1 cellular context compared by ENCODE assay signal in the genomic region with DNA sequence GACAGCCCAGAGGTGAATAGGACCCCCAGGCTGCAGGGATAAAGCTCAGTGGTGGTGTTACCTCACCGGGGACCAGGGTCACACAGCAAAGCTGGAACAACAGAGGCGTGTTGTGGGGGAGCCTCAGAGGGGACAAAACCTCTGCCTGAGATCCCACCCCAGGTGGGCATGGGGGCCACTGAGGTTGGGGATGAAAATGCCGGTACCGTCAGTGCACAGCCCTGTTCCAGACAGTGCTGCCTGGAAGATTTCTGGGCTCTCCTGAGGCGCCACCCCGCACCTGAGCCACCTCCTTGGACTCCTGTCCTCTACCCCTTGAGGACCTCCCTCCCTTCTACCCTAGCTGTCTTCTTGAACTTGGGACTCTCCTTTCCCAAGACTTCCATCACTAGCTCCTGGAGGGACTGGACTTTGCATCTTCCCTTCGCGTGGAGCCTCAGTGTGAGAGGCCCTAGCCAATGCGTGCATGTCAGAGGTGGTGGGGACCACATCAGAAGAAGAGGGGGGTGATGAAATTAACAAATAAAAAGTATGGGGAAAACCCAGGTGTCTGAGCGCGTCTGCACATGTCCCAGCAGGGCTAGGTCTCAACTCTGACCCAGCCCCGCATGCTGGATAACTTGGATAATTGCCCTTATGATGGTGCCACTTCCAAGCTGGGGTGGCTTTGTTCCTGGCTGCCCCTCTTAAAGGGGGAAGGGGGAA.
TF ChIP-seq lines count a peak whose summit lies in the region.

No MANE protein-coding gene starts in this region.

TF ChIP-seq in HepG2, 621 proteins besides CTCF, POLR2A, EP300 and RAD21:
- TF ChIP-seq HOXA3 (CRISPR knock-in tag; IDR thresholded peaks at IDR 0.05) (no peak), IKZF1 (IDR thresholded peaks at IDR 0.05) (no peak), TCF7L2 (IDR thresholded peaks at IDR 0.05; ENCODE audit: low read depth, low read length) (no peak), HOXD1 (CRISPR knock-in tag; IDR thresholded peaks at IDR 0.05) (no peak), FLYWCH1 (CRISPR knock-in tag; IDR thresholded peaks at IDR 0.05) (no peak), AGO1 (IDR thresholded peaks at IDR 0.05; ENCODE audit: low read depth, low read length, poor library complexity, severe bottlenecking) (peak; percentile 39), AGO2 (optimal IDR thresholded peaks at IDR 0.05; ENCODE audit: low read depth, low read length) (peak; percentile 54), ZIK1 (CRISPR knock-in tag; IDR thresholded peaks at IDR 0.05; ENCODE audit: borderline replicate concordance, low read depth) (no peak), ZSCAN20 (CRISPR knock-in tag; IDR thresholded peaks at IDR 0.05; ENCODE audit: borderline replicate concordance) (no peak), HDAC6 (IDR thresholded peaks at IDR 0.05; ENCODE audit: low read depth, low read length) (no peak), TSC22D2 (CRISPR knock-in tag; IDR thresholded peaks at IDR 0.05; ENCODE audit: borderline replicate concordance) (no peak), ZNF746 (CRISPR knock-in tag; IDR thresholded peaks at IDR 0.05) (no peak), ZNF558 (CRISPR knock-in tag; IDR thresholded peaks at IDR 0.05; ENCODE audit: borderline replicate concordance) (no peak)
- TF ChIP-seq, protein P1, sequence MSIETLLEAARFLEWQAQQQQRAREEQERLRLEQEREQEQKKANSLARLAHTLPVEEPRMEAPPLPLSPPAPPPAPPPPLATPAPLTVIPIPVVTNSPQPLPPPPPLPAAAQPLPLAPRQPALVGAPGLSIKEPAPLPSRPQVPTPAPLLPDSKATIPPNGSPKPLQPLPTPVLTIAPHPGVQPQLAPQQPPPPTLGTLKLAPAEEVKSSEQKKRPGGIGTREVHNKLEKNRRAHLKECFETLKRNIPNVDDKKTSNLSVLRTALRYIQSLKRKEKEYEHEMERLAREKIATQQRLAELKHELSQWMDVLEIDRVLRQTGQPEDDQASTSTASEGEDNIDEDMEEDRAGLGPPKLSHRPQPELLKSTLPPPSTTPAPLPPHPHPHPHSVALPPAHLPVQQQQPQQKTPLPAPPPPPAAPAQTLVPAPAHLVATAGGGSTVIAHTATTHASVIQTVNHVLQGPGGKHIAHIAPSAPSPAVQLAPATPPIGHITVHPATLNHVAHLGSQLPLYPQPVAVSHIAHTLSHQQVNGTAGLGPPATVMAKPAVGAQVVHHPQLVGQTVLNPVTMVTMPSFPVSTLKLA (IDR thresholded peaks at IDR 0.05) = 0 out of 2 replicates have a peak, but pooled peaks have one; percentile 25
- TF ChIP-seq, protein P2, sequence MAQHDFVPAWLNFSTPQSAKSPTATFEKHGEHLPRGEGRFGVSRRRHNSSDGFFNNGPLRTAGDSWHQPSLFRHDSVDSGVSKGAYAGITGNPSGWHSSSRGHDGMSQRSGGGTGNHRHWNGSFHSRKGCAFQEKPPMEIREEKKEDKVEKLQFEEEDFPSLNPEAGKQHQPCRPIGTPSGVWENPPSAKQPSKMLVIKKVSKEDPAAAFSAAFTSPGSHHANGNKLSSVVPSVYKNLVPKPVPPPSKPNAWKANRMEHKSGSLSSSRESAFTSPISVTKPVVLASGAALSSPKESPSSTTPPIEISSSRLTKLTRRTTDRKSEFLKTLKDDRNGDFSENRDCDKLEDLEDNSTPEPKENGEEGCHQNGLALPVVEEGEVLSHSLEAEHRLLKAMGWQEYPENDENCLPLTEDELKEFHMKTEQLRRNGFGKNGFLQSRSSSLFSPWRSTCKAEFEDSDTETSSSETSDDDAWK (CRISPR knock-in tag; IDR thresholded peaks at IDR 0.05) = no peak
